ENCODE assay signal across 23 cellular contexts in the genomic region with DNA sequence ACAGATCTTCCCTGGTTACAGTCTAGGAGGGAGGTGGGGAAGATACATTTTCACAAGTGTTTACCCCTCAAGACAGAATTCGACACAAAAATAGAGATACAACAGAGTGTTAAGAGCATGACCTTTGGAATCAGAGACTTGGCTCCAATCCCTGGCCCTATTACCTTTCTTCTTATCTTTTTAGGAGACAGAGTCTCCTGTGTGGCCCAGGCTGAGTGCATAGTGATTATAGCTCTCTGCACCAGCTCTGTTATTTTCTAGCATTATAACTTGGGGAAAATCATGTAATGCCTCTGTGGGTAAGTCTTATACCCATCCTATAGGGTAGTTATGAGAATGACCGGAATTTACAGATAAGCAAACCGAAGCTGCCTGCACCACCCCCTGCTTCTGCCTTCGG. TPM values are rescaled to one million over a fixed set of nuclear protein-coding genes. Genes with fewer than 3 reads are reported as not detected.
A peak's percentile ranks its signal among the peaks of the same experiment; 100 is the strongest.
DNase-seq lines count a peak whose midpoint lies in the region; ATAC-seq and TF ChIP-seq lines count a peak whose summit lies in the region.
"Had no signal": no experiment of that assay in that cellular context is flagged by ENCODE, and none has a peak within 500 bp of the region (broad histone marks: within the 10 kb centered on the region; RNA-seq: fewer than 3 reads in every experiment).

No MANE protein-coding gene starts in this region.

- H3K4me3 Mint-ChIP-seq in activated naive CD4-positive, alpha-beta T cell treated with anti-CD3 and anti-CD28 coated beads, Interleukin-2, amount 50 U/mL, for 24 hours = no peak overlapping the region
- H3K4me3 Mint-ChIP-seq in CD8-positive, alpha-beta T cell = no peak overlapping the region
- H3K4me3 Mint-ChIP-seq in nephron progenitor cell = no peak overlapping the region
- H3K4me3 Mint-ChIP-seq: CD14-positive monocyte, H9 had no signal

- H3K4me1 Mint-ChIP-seq in activated naive CD4-positive, alpha-beta T cell treated with anti-CD3 and anti-CD28 coated beads, Interleukin-2, amount 50 U/mL, for 24 hours = peaks cover 87% of the 10 kb centered on the region
- H3K4me1 Mint-ChIP-seq in CD8-positive, alpha-beta T cell (ENCODE audit: low read depth) = peaks cover 72% of the 10 kb centered on the region
- H3K4me1 Mint-ChIP-seq in nephron progenitor cell = peaks cover 20% of the 10 kb centered on the region

- peaks cover 8% of the 10 kb centered on the region for H3K4me1 ChIP-seq in CD8-positive, alpha-beta T cell (ENCODE audit: insufficient read depth, low read length)
- peaks cover 44% of the 10 kb centered on the region for H3K4me1 ChIP-seq in body of pancreas
- H3K4me1 ChIP-seq in left lung = peaks cover 0 to 9% of the 10 kb centered on the region in 2 donors
- H3K4me1 ChIP-seq: Caco-2 had no signal

- no peak overlapping the region for H3K4me3 ChIP-seq in CD8-positive, alpha-beta T cell (ENCODE audit: low read depth, low read length)
- H3K4me3 ChIP-seq in body of pancreas (no peak overlapping the region), left lung (no peak overlapping the region)
- H3K4me3 ChIP-seq: GM23248 had no signal

- no peak overlapping the region for H3K27ac ChIP-seq in CD8-positive, alpha-beta T cell (ENCODE audit: low read depth, low read length)
- H3K27ac ChIP-seq in body of pancreas = no peak overlapping the region
- no peak overlapping the region for H3K27ac ChIP-seq in left lung
- H3K27ac ChIP-seq: GM23248, HL-60 had no signal

- no peak for TF ChIP-seq POLR2A in body of pancreas (IDR thresholded peaks at IDR 0.05)

- no peaks in the 10 kb centered on the region for H3K9me3 Mint-ChIP-seq in activated naive CD4-positive, alpha-beta T cell treated with anti-CD3 and anti-CD28 coated beads, Interleukin-2, amount 50 U/mL, for 24 hours
- H3K9me3 Mint-ChIP-seq in CD8-positive, alpha-beta T cell = no peaks in the 10 kb centered on the region
- H3K9me3 Mint-ChIP-seq in nephron progenitor cell = no peaks in the 10 kb centered on the region
- H3K9me3 Mint-ChIP-seq: CD14-positive monocyte, H9 had no signal

- H3K27me3 Mint-ChIP-seq in activated naive CD4-positive, alpha-beta T cell treated with anti-CD3 and anti-CD28 coated beads, Interleukin-2, amount 50 U/mL, for 24 hours = no peaks in the 10 kb centered on the region
- no peaks in the 10 kb centered on the region for H3K27me3 Mint-ChIP-seq in CD8-positive, alpha-beta T cell (ENCODE audit: low read depth)
- H3K27me3 Mint-ChIP-seq in nephron progenitor cell (ENCODE audit: low read depth, poor library complexity) = peaks cover 15% of the 10 kb centered on the region

- H3K27ac Mint-ChIP-seq in activated naive CD4-positive, alpha-beta T cell treated with anti-CD3 and anti-CD28 coated beads, Interleukin-2, amount 50 U/mL, for 24 hours = peak overlapping the region; percentile 26
- peak overlapping the region; percentile 71 for H3K27ac Mint-ChIP-seq in CD8-positive, alpha-beta T cell
- peak overlapping the region; percentile 40 for H3K27ac Mint-ChIP-seq in nephron progenitor cell
- H3K27ac Mint-ChIP-seq: CD14-positive monocyte had no signal

- no peak for TF ChIP-seq CTCF in CD8-positive, alpha-beta T cell (IDR thresholded peaks at IDR 0.05)
- no peak for TF ChIP-seq CTCF in body of pancreas (IDR thresholded peaks at IDR 0.05)
- TF ChIP-seq CTCF in nephron progenitor cell (IDR thresholded peaks at IDR 0.05) = no peak
- TF ChIP-seq CTCF in left lung (IDR thresholded peaks at IDR 0.05) = no peak

- CTCF ChIA-PET in CD8-positive, alpha-beta T cell (lab: Charles Lee) = interaction anchor here (0.7 to 4.2 kb wide), 4 partner anchors 10 to 160 kb away, joined by 3 to 31 read pairs (median 11); a partner anchor contains a TSS

- POLR2A ChIA-PET in CD8-positive, alpha-beta T cell (lab: Charles Lee) = interaction anchor here (1.3 to 2.2 kb wide), 2 partner anchors 10 to 77 kb away, joined by 4 to 5 read pairs; a partner anchor contains a TSS

- peaks cover 25% of the 10 kb centered on the region for H3K36me3 ChIP-seq in CD8-positive, alpha-beta T cell (ENCODE audit: insufficient read depth, low read length)
- H3K36me3 ChIP-seq in body of pancreas (replicated peaks in 1 of 2; ENCODE audit: insufficient read depth in 1 of 2, low read depth in 2 of 2) (no peaks in the 10 kb centered on the region), left lung (peaks cover 0 to 24% of the 10 kb centered on the region in 2 donors)

- ATAC-seq in CD8-positive, alpha-beta T cell = no peak
- ATAC-seq in body of pancreas (no peak), left lung (no peak)
- ATAC-seq: Panc1 had no signal

- H3K27me3 ChIP-seq in CD8-positive, alpha-beta T cell (ENCODE audit: insufficient read depth, low read length) = no peaks in the 10 kb centered on the region
- H3K27me3 ChIP-seq in body of pancreas = no peaks in the 10 kb centered on the region
- H3K27me3 ChIP-seq in left lung = no peaks in the 10 kb centered on the region

- 33 to 43% methylated on average over 4 of the region's 4 CpGs for WGBS in body of pancreas, 2 donors

- H3K9me3 ChIP-seq in CD8-positive, alpha-beta T cell (ENCODE audit: low read length) = no peaks in the 10 kb centered on the region
- no peaks in the 10 kb centered on the region for H3K9me3 ChIP-seq in body of pancreas
- no peaks in the 10 kb centered on the region for H3K9me3 ChIP-seq in left lung
- H3K9me3 ChIP-seq: Caco-2 had no signal

- H3K36me3 Mint-ChIP-seq in activated naive CD4-positive, alpha-beta T cell treated with anti-CD3 and anti-CD28 coated beads, Interleukin-2, amount 50 U/mL, for 24 hours = peaks cover 23% of the 10 kb centered on the region
- peaks cover 80% of the 10 kb centered on the region for H3K36me3 Mint-ChIP-seq in CD8-positive, alpha-beta T cell
- peaks cover 19% of the 10 kb centered on the region for H3K36me3 Mint-ChIP-seq in nephron progenitor cell (ENCODE audit: low read depth)

- no peak for DNase-seq in activated naive CD4-positive, alpha-beta T cell (lab: John Stamatoyannopoulos, UW)
- DNase-seq in CD8-positive, alpha-beta T cell = no peak
- DNase-seq in body of pancreas (peak in 3 of 4 donors; percentile 25 to 50 (median 32)), nephron progenitor cell (no peak), inferior parietal cortex (ENCODE audit: extremely low spot score) (no peak), NCI-H524 treated with DMSO at 0.1 percent for 48 hours (lab: John Stamatoyannopoulos, UW) (no peak), left lung (no peak)
- DNase-seq: Caco-2, DMS 273 treated with DMSO at 0.1 percent for 48 hours, DND-41, GM23248, H9, KBM-7, NCI-H1092, NCI-H1436 treated with DMSO at 0.1 percent for 48 hours, NCI-H2029, NCI-H345, NCI-H524, NCI-H82 had no signal

- intact Hi-C loops in CD8-positive, alpha-beta T cell (cut with DNase I, micrococcal nuclease) = no loop called here
- intact Hi-C loops in body of pancreas (cut with DNase I) (no loop called here), left lung (cut with DNase I) (no loop called here)

RNA-seq across cellular contexts. Expression of a gene that starts 9.8 kb away (rescaled TPM):
- 10 to 100 TPM; 22.3 to 22.7 TPM for total RNA-seq in CD8-positive, alpha-beta T cell
- total RNA-seq in body of pancreas = 10 to 100 TPM; 36.8 to 65.9 TPM
- total RNA-seq in left lung = 10 to 100 TPM; 36.2 to 41.1 TPM

RNA-seq across cellular contexts. Expression of a gene that starts 11.9 kb away (rescaled TPM):
- total RNA-seq in CD8-positive, alpha-beta T cell = 1 to 10 TPM; 2.0 to 2.4 TPM
- total RNA-seq in body of pancreas (1 to 10 TPM; 1.6 to 2.6 TPM), left lung (1 to 10 TPM; 8.7 to 9.1 TPM)

Comparison
In these comparisons a context has a peak if more than half of its experiments do, and no peak if none do; other contexts are left out.
1. DNase-seq: peak in body of pancreas (3 of 4); none in activated naive CD4-positive, alpha-beta T cell (0 of 4), CD8-positive, alpha-beta T cell (0 of 7), nephron progenitor cell (single experiment), inferior parietal cortex (single experiment), NCI-H524 treated with DMSO at 0.1 percent for 48 hours (single experiment) and left lung (0 of 2).
2. Peak in every context shown above with its lines, with median percentiles within 50 percentile points of each other: H3K27ac Mint-ChIP-seq.